Comparison of ENCODE assay signal across 20 cellular contexts in the genomic region with DNA sequence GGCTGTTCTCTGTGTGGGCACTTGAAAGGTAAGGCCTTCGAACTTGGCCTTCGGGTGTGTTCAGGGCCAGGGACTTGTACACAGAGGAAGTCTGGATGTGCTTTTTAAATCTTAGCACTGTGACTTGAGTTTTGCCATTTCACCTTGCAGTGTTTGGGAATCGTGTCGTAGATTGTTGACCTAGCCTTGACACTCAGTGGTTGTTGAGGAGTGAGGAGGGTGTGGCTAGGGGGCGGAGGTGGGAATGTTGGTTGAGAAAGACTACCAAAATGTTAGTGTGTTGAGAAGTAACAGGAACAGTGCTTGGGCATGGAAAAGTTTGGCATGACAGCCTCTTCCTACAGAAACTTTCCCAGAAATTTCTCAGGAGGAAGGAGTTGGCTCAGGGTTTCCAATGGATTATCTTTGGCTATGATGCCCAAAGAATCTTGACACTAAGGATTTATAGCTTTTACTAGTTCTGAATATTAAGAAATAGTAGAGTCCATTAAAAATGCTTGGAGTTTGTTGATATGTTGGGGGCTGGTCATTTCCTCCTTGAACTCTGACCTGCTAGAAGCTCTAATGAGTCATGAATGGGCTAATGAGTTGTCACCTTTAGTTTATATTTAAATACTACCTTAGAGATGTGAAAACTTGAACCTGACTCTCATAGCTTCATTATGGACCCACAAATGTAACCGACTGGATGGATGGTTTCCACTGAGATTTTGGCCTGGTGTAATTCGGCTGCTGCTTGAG. TPM values are rescaled to one million over a fixed set of nuclear protein-coding genes. Genes with fewer than 3 reads are reported as not detected.
DNase-seq lines count a peak whose midpoint lies in the region; ATAC-seq and TF ChIP-seq lines count a peak whose summit lies in the region.
"Had no signal": no experiment of that assay in that cellular context is flagged by ENCODE, and none has a peak within 500 bp of the region (broad histone marks: within the 10 kb centered on the region; RNA-seq: fewer than 3 reads in every experiment).

No MANE protein-coding gene starts in this region.

- ATAC-seq in esophagus mucosa (peak; percentile 30), T-helper 17 cell (no peak)
- ATAC-seq: HepG2, PC-3, SK-N-SH treated with all-trans-retinoic acid at 6 μM for 48 hours had no signal

- H3K23ac ChIP-seq in mesendoderm (ENCODE audit: low read length) = no peak overlapping the region

- no peak for TF ChIP-seq CTCF in Calu3 (IDR thresholded peaks at IDR 0.05; ENCODE audit: unreplicated experiment)
- TF ChIP-seq CTCF in BE2C (IDR thresholded peaks at IDR 0.05; ENCODE audit: low read depth, low read length) = no peak

- H3K4me1 Mint-ChIP-seq in Calu3 (ENCODE audit: low read depth, unreplicated experiment) (peaks cover 75% of the 10 kb centered on the region), T-helper 17 cell (no peaks in the 10 kb centered on the region)

- H3K36me3 ChIP-seq in mesendoderm (ENCODE audit: control insufficient read depth, insufficient read depth, low read length) = no peaks in the 10 kb centered on the region
- H3K36me3 ChIP-seq in BE2C = no peaks in the 10 kb centered on the region

- no peaks in the 10 kb centered on the region for H3K27me3 ChIP-seq in mesendoderm (ENCODE audit: insufficient read depth, low read length, poor library complexity)
- H3K27me3 ChIP-seq in BE2C = no peaks in the 10 kb centered on the region

- H4K5ac ChIP-seq in mesendoderm (ENCODE audit: low read length) = no peak overlapping the region

- H3K79me1 ChIP-seq in mesendoderm (ENCODE audit: low read length) = no peaks in the 10 kb centered on the region

- no peak overlapping the region for H2BK5ac ChIP-seq in mesendoderm (ENCODE audit: low read length)

- H3K36me3 Mint-ChIP-seq in Calu3 (ENCODE audit: insufficient read depth, unreplicated experiment) = peaks cover 30% of the 10 kb centered on the region
- H3K36me3 Mint-ChIP-seq in T-helper 17 cell (ENCODE audit: low read depth) = no peaks in the 10 kb centered on the region

- no peak overlapping the region for H3K56ac ChIP-seq in mesendoderm (ENCODE audit: low read length)

- H3K9ac ChIP-seq in mesendoderm (ENCODE audit: low read length) = no peak overlapping the region

- intact Hi-C loops in Calu3 (cut with micrococcal nuclease; ENCODE audit: unreplicated experiment) = no loop called here

- CTCF ChIA-PET in Calu3 (lab: Charles Lee) = no interaction called here

- no peak overlapping the region for H2BK120ac ChIP-seq in mesendoderm (ENCODE audit: low read depth, low read length)

- no peaks in the 10 kb centered on the region for H3K4me1 ChIP-seq in mesendoderm (ENCODE audit: control insufficient read depth, low read depth, low read length)
- H3K4me1 ChIP-seq in BE2C = no peaks in the 10 kb centered on the region

- H3K4me2 ChIP-seq in mesendoderm (ENCODE audit: low read length) = no peak overlapping the region

- no peak overlapping the region for H3K27ac ChIP-seq in mesendoderm (ENCODE audit: low read depth, low read length)
- H3K27ac ChIP-seq: C4-2B, RWPE1 had no signal

- H2AK5ac ChIP-seq in mesendoderm (ENCODE audit: low read length) = no peak overlapping the region

- no peak for DNase-seq in Calu3
- DNase-seq in LoVo (ENCODE audit: low spot score) = peak; percentile 30
- DNase-seq in renal cortical epithelial cell (ENCODE audit: low read depth) = peak; percentile 13
- no peak for DNase-seq in T-helper 17 cell
- DNase-seq in mesendoderm = no peak
- DNase-seq in BE2C = no peak
- no peak for DNase-seq in stimulated activated naive CD4-positive, alpha-beta T cell treated with Interleukin-2 at 50 U/mL for 16 hours (lab: John Stamatoyannopoulos, UW)
- DNase-seq: DMS 273 treated with DMSO at 0.1 percent for 48 hours, H7, KBM-7, MV-4-11, NCI-H1694 treated with DMSO at 0.1 percent for 48 hours, NCI-H524, PC-3, SIG-M5 had no signal

- H3K4ac ChIP-seq in mesendoderm (ENCODE audit: low read depth, low read length) = no peak overlapping the region

- no peaks in the 10 kb centered on the region for H3K9me3 Mint-ChIP-seq in Calu3 (ENCODE audit: low read depth, unreplicated experiment)

- H3K27me3 Mint-ChIP-seq in Calu3 (ENCODE audit: unreplicated experiment) (no peaks in the 10 kb centered on the region), T-helper 17 cell (peaks cover 8% of the 10 kb centered on the region)

- H3K79me2 ChIP-seq in mesendoderm (ENCODE audit: control insufficient read depth, insufficient read depth, low read length) = no peaks in the 10 kb centered on the region

- H3K4me3 ChIP-seq in mesendoderm (ENCODE audit: low read length) (no peak overlapping the region), BE2C (ENCODE audit: low read depth, low read length) (no peak overlapping the region)

- no CpG with 5 or more reads among the region's 7 CpGs for WGBS in mesendoderm (ENCODE audit: extremely low coverage, insufficient coverage, low lambda C conversion rate)

- BruUV-seq in Calu3 (replicated peaks; lab: Mats Ljungman, UMichigan) = no TSS peak

- no peak overlapping the region for H4K8ac ChIP-seq in mesendoderm (ENCODE audit: low read depth, low read length)

- H3K27ac Mint-ChIP-seq in Calu3 (ENCODE audit: unreplicated experiment) = peak overlapping the region; percentile 94
- no peak overlapping the region for H3K27ac Mint-ChIP-seq in T-helper 17 cell

- no peak overlapping the region for H2BK15ac ChIP-seq in mesendoderm (replicated peaks; ENCODE audit: low read depth)

- H3K18ac ChIP-seq in mesendoderm (ENCODE audit: low read length) = no peak overlapping the region

- H3K9me3 ChIP-seq in T-helper 17 cell (ENCODE audit: control insufficient read depth, low read length, poor library complexity, severe bottlenecking) = no peaks in the 10 kb centered on the region
- no peaks in the 10 kb centered on the region for H3K9me3 ChIP-seq in BE2C

- H3K4me3 Mint-ChIP-seq in Calu3 (ENCODE audit: low read depth, unreplicated experiment) = peak overlapping the region; percentile 24
- H3K4me3 Mint-ChIP-seq in T-helper 17 cell = no peak overlapping the region

RNA-seq across cellular contexts. Expression of a gene that starts 40.6 kb away (rescaled TPM):
- total RNA-seq in Calu3 (2022) (41.6 and 42.9 TPM in 2 replicates), esophagus mucosa (92.8 TPM), renal cortical epithelial cell (0.10 TPM in 1 of 2 replicates, not detected in the other), T-helper 17 cell (not detected)
- 0.01 TPM for polyA plus RNA-seq in mesendoderm (2013, experiment 1 of 2)
- polyA plus RNA-seq in mesendoderm (2013, experiment 2 of 2) = not detected
- polyA plus RNA-seq in BE2C (2012; ENCODE audit: insufficient read depth, insufficient read length, low read depth) = not detected
- total RNA-seq: H7, HepG2 had no signal
- polyA plus RNA-seq: HepG2 had no signal

Comparison
In these comparisons a context has a peak if more than half of its experiments do, and no peak if none do; other contexts are left out.
1. DNase-seq: peak in LoVo (single experiment) and renal cortical epithelial cell (single experiment); none in Calu3 (single experiment), T-helper 17 cell (0 of 3), mesendoderm (single experiment), BE2C (single experiment) and stimulated activated naive CD4-positive, alpha-beta T cell treated with Interleukin-2 at 50 U/mL for 16 hours (single experiment).
2. RNA of a gene that starts 40.6 kb away (total RNA-seq): 92.8 TPM in esophagus mucosa (single experiment) and 41.6 to 42.9 TPM in Calu3; 0.10 TPM in renal cortical epithelial cell and not detected in T-helper 17 cell; every median in the first group is over 10 times any median in the second.